Comparison of ENCODE assay signal across 8 cellular contexts in the genomic region with DNA sequence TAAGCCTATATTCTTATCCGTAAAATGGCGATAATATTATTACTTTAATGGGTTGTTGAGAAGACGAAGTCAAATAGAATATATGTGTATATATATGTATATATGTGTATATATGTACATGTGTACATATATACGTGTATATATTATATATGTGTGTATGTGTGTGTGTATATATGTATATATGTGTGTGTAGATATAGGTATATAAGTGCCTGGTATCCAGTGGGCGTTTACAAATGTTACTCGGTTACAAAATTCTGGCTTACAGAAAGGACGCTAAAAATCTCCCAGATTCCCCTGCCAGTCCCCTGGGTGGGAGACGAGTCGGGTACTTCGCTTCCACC. TPM values are rescaled to one million over a fixed set of nuclear protein-coding genes. Genes with fewer than 3 reads are reported as not detected.
DNase-seq lines count a peak whose midpoint lies in the region; ATAC-seq and TF ChIP-seq lines count a peak whose summit lies in the region.

No MANE protein-coding gene starts in this region.

- TF ChIP-seq EP300 in sigmoid colon (IDR thresholded peaks at IDR 0.05): no peak

- H3K4me3 ChIP-seq in NT2/D1 (ENCODE audit: insufficient read length, low read depth) (peak overlapping the region; percentile 92), esophagus (ENCODE audit: low read depth in 1 of 2, low read length in 2 of 2) (peak overlapping the region; percentile 83 to 93), sigmoid colon (peak overlapping the region; percentile 62 to 80 (median 69))

- WGBS in esophagus, 2 donors: 20% methylated on average over 10 of the region's 10 CpGs
- WGBS in sigmoid colon, 2 donors: 12 to 20% methylated on average over 10 of the region's 10 CpGs

- intact Hi-C loops in sigmoid colon (cut with DNase I): loop anchor here (5.0 kb wide), 2 partner anchors 283 to 368 kb away; no protein-coding TSS in a partner anchor

- ATAC-seq in activated CD4-positive, CD25-positive, alpha-beta regulatory T cell treated with anti-CD3 and anti-CD28 coated beads, Interleukin-2, amount 50 U/mL, for 24 hours: peak; percentile 8 to 25
- ATAC-seq in HG03139 (IDR thresholded peaks at IDR 0.05; ENCODE audit: unreplicated experiment): no peak

- H3K4me1 ChIP-seq in NT2/D1 (ENCODE audit: insufficient read depth, insufficient read length): no peaks in the 10 kb centered on the region
- H3K4me1 ChIP-seq in esophagus (ENCODE audit: control insufficient read depth in 2 of 2, insufficient read depth in 2 of 2, low read length in 1 of 2): no peaks in the 10 kb centered on the region
- H3K4me1 ChIP-seq in sigmoid colon: peaks cover 0 to 13% (median 9%) of the 10 kb centered on the region in 4 donors

- no peaks in the 10 kb centered on the region for H3K9me3 ChIP-seq in NT2/D1 (ENCODE audit: insufficient read depth, low read length)
- H3K9me3 ChIP-seq in esophagus (ENCODE audit: control insufficient read depth in 2 of 2, insufficient read depth in 1 of 2, low read depth in 1 of 2, low read length in 1 of 2): no peaks in the 10 kb centered on the region
- no peaks in the 10 kb centered on the region for H3K9me3 ChIP-seq in sigmoid colon

- no peak for TF ChIP-seq POLR2A in sigmoid colon (IDR thresholded peaks at IDR 0.05)

- H3K27ac ChIP-seq in esophagus (ENCODE audit: low read depth in 2 of 2, low read length in 1 of 2) (peak overlapping the region in 1 of 2 donors; percentile 92), sigmoid colon (peak overlapping the region; percentile 80 to 90 (median 82))

- DNase-seq in activated CD4-positive, CD25-positive, alpha-beta regulatory T cell (lab: John Stamatoyannopoulos, UW): no peak
- DNase-seq in NT2/D1 (ENCODE audit: low read depth, low spot score): no peak
- DNase-seq in sigmoid colon: no peak
- DNase-seq in NCI-H2196 treated with DMSO at 0.1 percent for 48 hours (lab: John Stamatoyannopoulos, UW; ENCODE audit: unreplicated experiment): no peak
- DNase-seq in activated CD4-positive, CD25-positive, alpha-beta regulatory T cell treated with anti-CD3 and anti-CD28 coated beads, Interleukin-2, amount 50 U/mL, for 72 hours: no peak

- H3K9ac ChIP-seq in NT2/D1 (ENCODE audit: insufficient read length, low read depth): peak overlapping the region; percentile 96

- no peak for TF ChIP-seq CTCF in sigmoid colon (IDR thresholded peaks at IDR 0.05)

- H3K36me3 ChIP-seq in NT2/D1 (ENCODE audit: insufficient read depth, insufficient read length, low read length) (no peaks in the 10 kb centered on the region), esophagus (ENCODE audit: control insufficient read depth in 2 of 2, insufficient read depth in 2 of 2, low read length in 1 of 2) (no peaks in the 10 kb centered on the region), sigmoid colon (no peaks in the 10 kb centered on the region)

- H3K27me3 ChIP-seq in NT2/D1 (ENCODE audit: insufficient read depth, insufficient read length) (peaks cover 6% of the 10 kb centered on the region), esophagus (ENCODE audit: control insufficient read depth in 1 of 2, insufficient read depth in 2 of 2, low read length in 2 of 2) (no peaks in the 10 kb centered on the region), sigmoid colon (no peaks in the 10 kb centered on the region)

RNA-seq across cellular contexts. Expression of a gene that starts 0.3 kb away (rescaled TPM):
- polyA plus RNA-seq in esophagus (10 to 100 TPM; 43.1 to 45.4 TPM), sigmoid colon (10 to 100 TPM; 45.8 to 66.8 (median 59.5) TPM)
- 10 to 100 TPM; 34.5 to 49.5 (median 38.8) TPM for total RNA-seq in sigmoid colon
